In the genomic region with DNA sequence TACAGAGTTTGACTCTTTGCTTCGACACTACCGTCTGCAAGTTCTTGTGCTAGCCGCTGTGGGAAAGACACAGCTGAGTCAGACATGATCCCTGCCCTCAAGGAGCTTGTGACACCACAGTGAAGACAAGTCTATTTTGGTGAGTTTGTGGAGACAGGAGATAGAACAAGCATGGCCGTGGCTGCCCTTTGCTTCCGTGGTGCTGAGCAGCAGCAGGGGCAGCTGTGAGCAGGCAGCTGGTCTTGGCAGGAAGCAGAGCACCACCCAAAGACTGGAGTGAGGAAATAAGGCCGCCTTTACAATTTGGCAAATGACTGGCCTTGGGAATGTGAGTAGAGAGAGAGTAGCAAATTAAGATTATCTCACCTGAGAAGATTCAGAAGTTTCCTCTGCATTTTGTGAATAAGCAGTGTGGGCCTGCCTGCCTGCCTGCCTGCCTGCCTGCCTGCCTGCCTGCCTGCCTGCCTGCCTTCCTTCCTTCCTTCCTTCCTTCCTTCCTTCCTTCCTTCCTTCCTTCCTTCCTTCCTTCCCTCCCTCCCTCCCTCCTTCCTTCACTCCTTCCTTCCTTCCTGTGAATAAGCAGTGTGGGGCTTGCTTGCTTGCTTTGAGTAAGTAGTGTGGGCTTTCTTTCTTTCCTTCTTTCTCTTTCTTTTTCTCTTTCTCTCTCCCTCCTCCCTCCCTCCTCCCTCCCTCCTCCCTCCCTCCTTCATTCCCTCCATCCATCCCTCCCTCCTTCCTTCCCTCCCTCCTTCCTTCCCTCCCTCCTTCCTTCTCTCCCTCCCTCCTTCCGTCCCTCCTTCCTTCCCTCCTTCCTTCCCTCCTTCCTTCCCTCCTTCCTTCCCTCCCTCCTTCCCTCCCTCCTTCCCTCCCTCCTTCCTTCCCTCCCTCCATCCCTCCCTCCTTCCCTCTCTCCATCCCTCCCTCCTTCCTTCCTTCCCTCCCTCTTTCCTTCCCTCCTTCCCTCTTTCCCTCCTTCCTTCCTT, we compare ENCODE assay signal across 36 cellular contexts. TPM values are rescaled to one million over a fixed set of nuclear protein-coding genes. Genes with fewer than 3 reads are reported as not detected.
DNase-seq lines count a peak whose midpoint lies in the region; ATAC-seq, FAIRE-seq and TF ChIP-seq lines count a peak whose summit lies in the region.
"Had no signal": no experiment of that assay in that cellular context is flagged by ENCODE, and none has a peak within 500 bp of the region (broad histone marks: within the 10 kb centered on the region; RNA-seq: fewer than 3 reads in every experiment).

No MANE protein-coding gene starts in this region.

- no peaks in the 10 kb centered on the region for H3K4me1 ChIP-seq in foreskin keratinocyte
- H3K4me1 ChIP-seq in small intestine (ENCODE audit: control insufficient read depth in 2 of 2, insufficient read depth in 1 of 2, low read depth in 1 of 2, low read length in 1 of 2): no peaks in the 10 kb centered on the region
- H3K4me1 ChIP-seq: ascending aorta, esophagus muscularis mucosa, gastrocnemius medialis had no signal

- FAIRE-seq in small intestine (lab: Jason Lieb, UNC): no peak
- FAIRE-seq: A204.1, GM19239 had no signal

- TF ChIP-seq CTCF in foreskin keratinocyte (conservative IDR thresholded peaks at IDR 0.05): no peak

- ATAC-seq in foreskin keratinocyte (peak; percentile 24), HG02759 (IDR thresholded peaks at IDR 0.05; ENCODE audit: unreplicated experiment) (no peak)
- ATAC-seq: gastrocnemius medialis; left ventricle myocardium superior; natural killer cell treated with Interleukin-12 subunit alpha and Interleukin-12 subunit beta and Interleukin-15 and Interleukin-18, amount 100 ng/mL, for 72 hours; Right ventricle myocardium inferior had no signal

- DNase-seq in NCI-H82 (lab: John Stamatoyannopoulos, UW) (peak; percentile 17), NCI-H82 treated with DMSO at 0.1 percent for 48 hours (lab: John Stamatoyannopoulos, UW; ENCODE audit: unreplicated experiment) (no peak), NCI-H69 (lab: John Stamatoyannopoulos, UW) (peak; percentile 44), foreskin keratinocyte (no peak), small intestine (peak; percentile 49), MV-4-11 (lab: John Stamatoyannopoulos, UW) (no peak), GOT3 (lab: John Stamatoyannopoulos, UW) (no peak)
- DNase-seq: activated CD4-positive, alpha-beta T cell treated with anti-CD3 and anti-CD28 coated beads for 4 hours; activated CD8-positive, alpha-beta memory T cell treated with anti-CD3 and anti-CD28 coated beads for 24 hours; activated effector memory CD4-positive, alpha-beta T cell treated with anti-CD3 and anti-CD28 coated beads, Interleukin-2, amount 50 U/mL, for 16 hours; activated naive CD8-positive, alpha-beta T cell treated with anti-CD3 and anti-CD28 coated beads for 36 hours; CD4-positive, alpha-beta memory T cell; DMS153; endodermal cell; gastrocnemius medialis; left ventricle myocardium superior; midbrain; NCI-H1105; NCI-H2029; NCI-H2227 treated with DMSO at 0.1 percent for 48 hours; NCI-H748 treated with DMSO at 0.1 percent for 48 hours; OCI-M1; stimulated activated CD4-positive, alpha-beta T cell treated with anti-CD3 and anti-CD28 coated beads, Interleukin-2, amount 100 ng/mL, for 24 hours; T-helper 2 cell; trophoblast cell had no signal

- no peaks in the 10 kb centered on the region for H3K9me3 ChIP-seq in small intestine (ENCODE audit: control insufficient read depth, low read depth)
- H3K9me3 ChIP-seq: ascending aorta, esophagus muscularis mucosa, gastrocnemius medialis had no signal

- no peak overlapping the region for H3K4me3 ChIP-seq in small intestine (ENCODE audit: low read depth in 1 of 2, low read length in 2 of 2)
- H3K4me3 ChIP-seq: ascending aorta, esophagus muscularis mucosa, gastrocnemius medialis, hepatocyte, skin epidermis had no signal

- H3K27me3 ChIP-seq in foreskin keratinocyte (peaks cover 36% of the 10 kb centered on the region), small intestine (ENCODE audit: control insufficient read depth in 2 of 2, insufficient read depth in 2 of 2, low read length in 2 of 2) (no peaks in the 10 kb centered on the region)
- H3K27me3 ChIP-seq: ascending aorta, hepatocyte had no signal

- H3K36me3 ChIP-seq in small intestine (ENCODE audit: control insufficient read depth in 2 of 2, insufficient read depth in 2 of 2, low read length in 2 of 2): no peaks in the 10 kb centered on the region
- H3K36me3 ChIP-seq: ascending aorta, esophagus muscularis mucosa, gastrocnemius medialis had no signal

- 47 to 79% (median 60%) methylated on average over 6 to 7 of the region's 7 CpGs for WGBS in small intestine, 3 donors

- H3K27ac ChIP-seq in foreskin keratinocyte: no peak overlapping the region
- H3K27ac ChIP-seq in small intestine (ENCODE audit: low read depth in 1 of 2, low read length in 1 of 2): peak overlapping the region; percentile 63 to 68
- H3K27ac ChIP-seq: ascending aorta, esophagus muscularis mucosa, gastrocnemius medialis, skin epidermis had no signal

RNA-seq across cellular contexts. Expression of a gene that starts 1.6 kb away (rescaled TPM):
- total RNA-seq in foreskin keratinocyte: not detected in 2 replicates
- not detected in 2 replicates for polyA plus RNA-seq in foreskin keratinocyte
- 10 to 100 TPM; 21.7 to 83.9 (median 42.4) TPM for polyA plus RNA-seq in small intestine
- total RNA-seq: activated naive CD8-positive, alpha-beta T cell treated with anti-CD3 and anti-CD28 coated beads for 36 hours; ascending aorta; cardiac septum; CD4-positive, alpha-beta memory T cell; left ventricle myocardium superior; natural killer cell treated with Interleukin-12 subunit alpha and Interleukin-12 subunit beta and Interleukin-15 and Interleukin-18, amount 100 ng/mL, for 72 hours; omental fat pad; Right ventricle myocardium inferior had no signal
- polyA plus RNA-seq: CD4-positive, alpha-beta memory T cell had no signal

RNA-seq across cellular contexts. Expression of a gene that starts 47.3 kb away (rescaled TPM):
- 71.5 and 78.4 TPM in 2 replicates for total RNA-seq in foreskin keratinocyte
- polyA plus RNA-seq in foreskin keratinocyte (108 and 123 TPM in 2 replicates), small intestine (10 to 100 TPM; 46.5 to 87.8 (median 49.9) TPM)

Comparison
In these comparisons a context has a peak if more than half of its experiments do, and no peak if none do; other contexts are left out.
1. DNase-seq: peak in NCI-H82 (single experiment), NCI-H69 (single experiment) and small intestine (single experiment); none in NCI-H82 treated with DMSO at 0.1 percent for 48 hours (single experiment), foreskin keratinocyte (0 of 2), MV-4-11 (single experiment) and GOT3 (single experiment).
2. RNA of a gene that starts 1.6 kb away (polyA plus RNA-seq): 21.7 to 83.9 TPM in small intestine; not detected in foreskin keratinocyte; every median in the first group is over 10 times any median in the second.